In genomic region chr11:65557280-65558001, GRCh38 we compare ENCODE assay signal across 6 cellular contexts.
DNase-seq lines count a peak whose midpoint lies in the region; ATAC-seq and TF ChIP-seq lines count a peak whose summit lies in the region.

No MANE protein-coding gene starts in this region.

- ATAC-seq in HG02798 (IDR thresholded peaks at IDR 0.05; ENCODE audit: poor library complexity, unreplicated experiment) = no peak

- TF ChIP-seq CTCF in retinal pigment epithelial cell (conservative IDR thresholded peaks at IDR 0.05; ENCODE audit: low read depth, low read length) = no peak

- peaks cover 54% of the 10 kb centered on the region for H3K4me1 ChIP-seq in NT2/D1 (ENCODE audit: insufficient read depth, insufficient read length)

- H3K36me3 ChIP-seq in NT2/D1 (ENCODE audit: insufficient read depth, insufficient read length, low read length) = no peaks in the 10 kb centered on the region

- H3K9me3 ChIP-seq in NT2/D1 (ENCODE audit: insufficient read depth, low read length) = no peaks in the 10 kb centered on the region

- H3K27me3 ChIP-seq in NT2/D1 (ENCODE audit: insufficient read depth, insufficient read length) = no peaks in the 10 kb centered on the region

- no peak for DNase-seq in NT2/D1 (ENCODE audit: low read depth, low spot score)
- peak; percentile 75 for DNase-seq in ecto neural progenitor cell (ENCODE audit: low spot score)
- no peak for DNase-seq in retinal pigment epithelial cell (ENCODE audit: low read depth)
- no peak for DNase-seq in NK-92 (lab: John Stamatoyannopoulos, UW; ENCODE audit: unreplicated experiment)
- no peak for DNase-seq in NCI-H1048 (lab: John Stamatoyannopoulos, UW)

- peak overlapping the region; percentile 78 for H3K9ac ChIP-seq in NT2/D1 (ENCODE audit: insufficient read length, low read depth)

- peak overlapping the region; percentile 19 for H3K4me3 ChIP-seq in NT2/D1 (ENCODE audit: insufficient read length, low read depth)
- peak overlapping the region; percentile 68 for H3K4me3 ChIP-seq in retinal pigment epithelial cell (ENCODE audit: low read length)
